Comparison of ENCODE assay signal across 36 cellular contexts in genomic region chr2:17839959-17840358, GRCh38. TPM values are rescaled to one million over a fixed set of nuclear protein-coding genes. Genes with fewer than 3 reads are reported as not detected.
"Had no signal": no experiment of that assay in that cellular context is flagged by ENCODE, and none has a peak within 500 bp of the region (broad histone marks: within the 10 kb centered on the region; RNA-seq: fewer than 3 reads in every experiment).

No MANE protein-coding gene starts in this region.

- H3K36me3 ChIP-seq: adrenal gland, colonic mucosa, esophagus squamous epithelium, gastroesophageal sphincter had no signal

- H3K4me1 ChIP-seq: adrenal gland, body of pancreas, colonic mucosa, esophagus squamous epithelium, gastroesophageal sphincter had no signal

- H3K4me3 ChIP-seq: adrenal gland, body of pancreas, colonic mucosa, esophagus squamous epithelium, gastroesophageal sphincter had no signal

- DNase-seq: activated CD4-positive, alpha-beta memory T cell treated with anti-CD3 and anti-CD28 coated beads for 36 hours; activated CD4-positive, alpha-beta T cell treated with anti-CD3 and anti-CD28 coated beads for 36 hours; activated CD4-positive, alpha-beta T cell treated with anti-CD3 and anti-CD28 coated beads, Interleukin-2, amount 10 ng/mL, durations not matched to agents 24 days and 14 days; activated CD4-positive, CD25-positive, alpha-beta regulatory T cell; activated CD4-positive, CD25-positive, alpha-beta regulatory T cell treated with anti-CD3 and anti-CD28 coated beads, Interleukin-2, amount 50 U/mL, for 72 hours; activated CD8-positive, alpha-beta memory T cell treated with anti-CD3 and anti-CD28 coated beads, Interleukin-2, amount 10 ng/mL, durations not matched to agents 7 days and 5 days; activated CD8-positive, alpha-beta memory T cell treated with anti-CD3 and anti-CD28 coated beads, Interleukin-2, amount 50 U/mL, for 4 hours; activated CD8-positive, alpha-beta T cell treated with anti-CD3 and anti-CD28 coated beads, Interleukin-2, amount 10 ng/mL, durations not matched to agents 7 days and 5 days; activated effector memory CD4-positive, alpha-beta T cell treated with anti-CD3 and anti-CD28 coated beads, Interleukin-2, amount 50 U/mL, for 16 hours; activated naive CD4-positive, alpha-beta T cell treated with anti-CD3 and anti-CD28 coated beads for 36 hours; activated naive CD8-positive, alpha-beta T cell treated with anti-CD3 and anti-CD28 coated beads for 36 hours; activated naive CD8-positive, alpha-beta T cell treated with anti-CD3 and anti-CD28 coated beads, Interleukin-2, amount 50 U/mL, for 24 hours; activated T-cell treated with anti-CD3 and anti-CD28 coated beads, Interleukin-2, amount 50 U/mL, for 1 hour; activated T-cell treated with anti-CD3 and anti-CD28 coated beads, Interleukin-2, amount 50 U/mL, for 48 hours; adrenal gland; amygdala; aorta; body of pancreas; central memory CD4-positive, alpha-beta T cell; cerebellar nuclear complex; colonic mucosa; effector CD8-positive, alpha-beta T cell; esophagus squamous epithelium; foreskin melanocyte; T-helper 2 cell had no signal

- H3K27ac ChIP-seq: adrenal gland, body of pancreas, colonic mucosa, epithelial cell of prostate, esophagus squamous epithelium, gastroesophageal sphincter had no signal

- ATAC-seq: activated CD4-positive, alpha-beta T cell treated with anti-CD3 and anti-CD28 coated beads for 36 hours; activated CD8-positive, alpha-beta memory T cell treated with anti-CD3 and anti-CD28 coated beads, Interleukin-2, amount 10 ng/mL, durations not matched to agents 7 days and 5 days; activated CD8-positive, alpha-beta T cell treated with anti-CD3 and anti-CD28 coated beads, Interleukin-2, amount 10 ng/mL, durations not matched to agents 7 days and 5 days; activated naive CD8-positive, alpha-beta T cell treated with anti-CD3 and anti-CD28 coated beads, Interleukin-2, amount 50 U/mL, for 24 hours; body of pancreas; gastroesophageal sphincter had no signal

- H3K27me3 ChIP-seq: adrenal gland, body of pancreas, colonic mucosa, gastroesophageal sphincter had no signal

- H3K9me3 ChIP-seq: adrenal gland, body of pancreas, colonic mucosa, esophagus squamous epithelium, gastroesophageal sphincter had no signal

RNA-seq across cellular contexts. Expression of gene MSGN1, which starts 23.7 kb away (rescaled TPM):
- total RNA-seq: activated CD4-positive, alpha-beta memory T cell treated with anti-CD3 and anti-CD28 coated beads for 36 hours; activated CD4-positive, alpha-beta T cell treated with anti-CD3 and anti-CD28 coated beads for 36 hours; activated CD4-positive, alpha-beta T cell treated with anti-CD3 and anti-CD28 coated beads, Interleukin-2, amount 10 ng/mL, durations not matched to agents 24 days and 14 days; activated CD8-positive, alpha-beta memory T cell treated with anti-CD3 and anti-CD28 coated beads for 36 hours; activated CD8-positive, alpha-beta memory T cell treated with anti-CD3 and anti-CD28 coated beads, Interleukin-2, amount 10 ng/mL, durations not matched to agents 7 days and 5 days; activated CD8-positive, alpha-beta T cell treated with anti-CD3 and anti-CD28 coated beads, Interleukin-2, amount 10 ng/mL, durations not matched to agents 7 days and 5 days; activated naive CD4-positive, alpha-beta T cell treated with anti-CD3 and anti-CD28 coated beads for 36 hours; activated naive CD8-positive, alpha-beta T cell treated with anti-CD3 and anti-CD28 coated beads for 36 hours; activated T-helper 1 cell treated with anti-CD3 and anti-CD28 coated beads, Interleukin-12 subunit alpha, Interleukin-12 subunit beta, Interleukin-2, Interleukin-4 antibody, amounts not matched to agents 30 ng/mL and 10 ng/mL and 1 ng/mL, durations not matched to agents 14 hours and 24 hours and 36 hours; activated T-helper 2 cell treated with anti-CD3 and anti-CD28 coated beads, Interferon-gamma antibody, Interleukin-2, Interleukin-4, amounts not matched to agents 10 μg/mL and 5 μg/mL and 100 μg/mL, durations not matched to agents 14 hours and 24 hours and 36 hours; adrenal gland; aorta; body of pancreas; colonic mucosa; dermis microvascular lymphatic vessel endothelial cell; endothelial cell of umbilical vein; esophagus squamous epithelium; fibroblast of lung; fibroblast of villous mesenchyme; gastroesophageal sphincter; glomerular endothelial cell; T-helper 1 cell treated with Interleukin-12 subunit alpha and Interleukin-12 subunit beta and Interleukin-4 antibody, amounts not matched to agents 30 ng/mL and 1 ng/mL, for 36 hours had no signal
- polyA plus RNA-seq: adrenal gland, aorta, endothelial cell of umbilical vein, fibroblast of lung had no signal

RNA-seq across cellular contexts. Expression of gene KCNS3, which starts 38.5 kb away (rescaled TPM):
- total RNA-seq: activated CD4-positive, alpha-beta T cell treated with anti-CD3 and anti-CD28 coated beads, Interleukin-2, amount 10 ng/mL, durations not matched to agents 24 days and 14 days; activated CD8-positive, alpha-beta memory T cell treated with anti-CD3 and anti-CD28 coated beads for 36 hours; activated CD8-positive, alpha-beta memory T cell treated with anti-CD3 and anti-CD28 coated beads, Interleukin-2, amount 10 ng/mL, durations not matched to agents 7 days and 5 days; activated CD8-positive, alpha-beta T cell treated with anti-CD3 and anti-CD28 coated beads, Interleukin-2, amount 10 ng/mL, durations not matched to agents 7 days and 5 days; activated naive CD8-positive, alpha-beta T cell treated with anti-CD3 and anti-CD28 coated beads for 36 hours; activated T-helper 1 cell treated with anti-CD3 and anti-CD28 coated beads, Interleukin-12 subunit alpha, Interleukin-12 subunit beta, Interleukin-2, Interleukin-4 antibody, amounts not matched to agents 30 ng/mL and 10 ng/mL and 1 ng/mL, durations not matched to agents 14 hours and 24 hours and 36 hours; T-helper 1 cell treated with Interleukin-12 subunit alpha and Interleukin-12 subunit beta and Interleukin-4 antibody, amounts not matched to agents 30 ng/mL and 1 ng/mL, for 36 hours had no signal
